In the genomic region with DNA sequence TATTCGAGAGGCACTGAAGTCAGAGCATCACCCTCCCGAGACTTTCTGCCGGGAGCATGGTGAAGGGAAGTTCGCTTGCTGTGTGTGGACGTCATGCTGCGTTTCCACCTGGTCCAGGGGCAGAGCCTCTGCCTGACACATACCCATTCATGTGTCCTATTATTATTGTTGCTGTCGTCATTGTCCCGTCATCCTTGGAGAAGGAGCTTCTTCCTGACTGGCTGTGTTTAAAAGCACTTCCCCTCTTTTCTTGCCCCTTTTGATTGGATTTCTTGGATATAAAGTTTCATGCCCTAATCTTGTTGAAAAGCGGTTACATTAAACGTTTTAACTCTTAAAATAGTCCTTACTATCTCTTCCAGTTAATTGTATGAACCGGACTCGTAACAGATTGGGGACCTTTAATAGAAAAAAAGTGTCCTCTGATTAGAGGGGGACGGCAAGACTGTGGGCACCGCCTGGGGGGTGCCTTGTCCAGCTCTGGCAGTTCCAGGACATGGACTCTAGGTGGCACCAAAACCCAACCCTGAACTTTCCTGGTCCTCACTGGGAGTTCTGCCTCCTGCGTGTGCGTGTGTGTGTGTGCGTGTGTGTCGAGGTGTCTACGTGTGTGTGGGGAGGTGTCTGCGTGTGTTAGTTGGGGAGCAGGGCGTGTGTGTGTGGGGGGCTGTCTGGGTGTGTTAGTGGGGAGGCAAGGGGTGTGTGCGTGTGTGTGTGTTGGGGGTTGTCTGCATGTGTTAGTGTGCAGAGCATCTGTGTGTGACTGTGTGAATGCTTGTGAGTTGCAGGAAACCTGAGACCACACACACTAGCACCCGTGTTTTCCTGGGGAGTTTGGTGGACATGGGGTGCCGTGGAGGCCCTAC, we compare ENCODE assay signal across 8 cellular contexts.
DNase-seq lines count a peak whose midpoint lies in the region; ATAC-seq and TF ChIP-seq lines count a peak whose summit lies in the region.

No MANE protein-coding gene starts in this region.

- RAD21 ChIA-PET in HCT116 (lab: Charles Lee; ENCODE audit: low non-redundant PET in 1 of 2, low total read pairs in 2 of 2, uncharacterized antibody in 2 of 2, unreplicated experiment in 2 of 2): interaction anchor here in 1 of 2 experiments (1.1 kb wide), 1 partner anchor 131 kb away, joined by 3 read pairs; no protein-coding TSS in a partner anchor

- CTCF ChIA-PET in BJ (lab: Yijun Ruan, JAX) (interaction anchor here (0.6 to 2.8 kb wide), 29 partner anchors 9 to 473 kb away, joined by 3 to 17 read pairs (median 4); partner anchors contain the start of gene CIBAR2), HCT116 (lab: Charles Lee) (interaction anchor here (0.6 to 3.4 kb wide), 13 partner anchors 8 to 574 kb away, joined by 3 to 17 read pairs (median 5); no protein-coding TSS in a partner anchor)

- 0 out of 2 replicates have a peak, but pooled peaks cover 2% of the 10 kb centered on the region for H3K36me3 ChIP-seq in BJ (ENCODE audit: control insufficient read depth, insufficient read depth, low read length)
- H3K36me3 ChIP-seq in HCT116 (ENCODE audit: control insufficient read depth in 1 of 2, insufficient read depth in 2 of 2, low read length in 2 of 2): no peaks in the 10 kb centered on the region
- H3K36me3 ChIP-seq in OCI-LY3 (replicated peaks; ENCODE audit: low read depth, low read length): no peaks in the 10 kb centered on the region
- H3K36me3 ChIP-seq in osteoblast (ENCODE audit: insufficient read depth, low read length): no peaks in the 10 kb centered on the region
- no peaks in the 10 kb centered on the region for H3K36me3 ChIP-seq in vagina

- H3K79me2 ChIP-seq in HCT116 (ENCODE audit: insufficient read depth, low read length): no peaks in the 10 kb centered on the region; the same call in 1 of the 2 replicates
- H3K79me2 ChIP-seq in OCI-LY3 (ENCODE audit: low read length): no peaks in the 10 kb centered on the region
- peaks cover 3% of the 10 kb centered on the region for H3K79me2 ChIP-seq in osteoblast (ENCODE audit: insufficient read depth, low read length)

- intact Hi-C loops in HCT116 (cut with micrococcal nuclease) (loop anchor here (5.0 kb wide), 1 partner anchor 128 kb away; no protein-coding TSS in a partner anchor), vagina (cut with DNase I) (no loop called here)

- peak overlapping the region; percentile 12 for H3K4me2 ChIP-seq in HCT116 (ENCODE audit: low read length)
- peak overlapping the region; percentile 48 for H3K4me2 ChIP-seq in OCI-LY3 (ENCODE audit: low read length)
- H3K4me2 ChIP-seq in osteoblast (ENCODE audit: insufficient read depth, low read length): peak overlapping the region; percentile 42

- no peak overlapping the region for H3K4me3 ChIP-seq in BJ (ENCODE audit: low read depth, low read length)
- no peak overlapping the region for H3K4me3 ChIP-seq in HCT116 (replicated peaks in 1 of 2; ENCODE audit: low read depth in 1 of 2, low read length in 2 of 2)
- H3K4me3 ChIP-seq in OCI-LY3 (ENCODE audit: low read length): no peak overlapping the region
- no peak overlapping the region for H3K4me3 ChIP-seq in fibroblast of pulmonary artery (replicated peaks; ENCODE audit: low read depth, low read length)
- H3K4me3 ChIP-seq in osteoblast (ENCODE audit: insufficient read depth, low read length): no peak overlapping the region
- no peak overlapping the region for H3K4me3 ChIP-seq in vagina

- TF ChIP-seq RAD21 in HCT116 (IDR thresholded peaks at IDR 0.05; ENCODE audit: low read depth): peak; percentile 83

- H3K9me3 Mint-ChIP-seq in activated T-cell treated with anti-CD3 and anti-CD28 coated beads, Interleukin-2, amount 50 U/mL, for 24 hours: no peaks in the 10 kb centered on the region

- DNase-seq in BJ (ENCODE audit: low read depth): no peak
- DNase-seq in HCT116 (ENCODE audit: low read depth, low spot score): peak; percentile 57
- peak; percentile 59 for DNase-seq in activated T-cell treated with anti-CD3 and anti-CD28 coated beads, Interleukin-2, amount 50 U/mL, for 24 hours
- DNase-seq in fibroblast of pulmonary artery (ENCODE audit: low read depth): peak; percentile 82
- peak; percentile 97 for DNase-seq in osteoblast (ENCODE audit: insufficient read length, low spot score, missing footprints)
- no peak for DNase-seq in vagina (ENCODE audit: extremely low spot score in 2 of 2)

- no peaks in the 10 kb centered on the region for H3K36me3 Mint-ChIP-seq in activated T-cell treated with anti-CD3 and anti-CD28 coated beads, Interleukin-2, amount 50 U/mL, for 24 hours (ENCODE audit: low read depth)

- H3K9ac ChIP-seq in HCT116 (ENCODE audit: low read length) (no peak overlapping the region), OCI-LY3 (ENCODE audit: low read length) (no peak overlapping the region)

- no peak for TF ChIP-seq POLR2A in HCT116 (IDR thresholded peaks at IDR 0.05; ENCODE audit: borderline replicate concordance, extremely low read depth, insufficient read depth, insufficient read length)
- TF ChIP-seq POLR2A in vagina (IDR thresholded peaks at IDR 0.05): no peak

- H3K9me3 ChIP-seq in HCT116 (ENCODE audit: control insufficient read depth in 1 of 2, insufficient read depth in 1 of 2, low read depth in 1 of 2, low read length in 2 of 2) (no peaks in the 10 kb centered on the region), OCI-LY3 (ENCODE audit: insufficient read depth, low read length) (no peaks in the 10 kb centered on the region), osteoblast (ENCODE audit: low read depth, low read length) (no peaks in the 10 kb centered on the region), vagina (no peaks in the 10 kb centered on the region)

- POLR2A ChIA-PET in BJ (lab: Charles Lee) (interaction anchor here (0.6 to 0.7 kb wide), 2 partner anchors 27 to 83 kb away, joined by 3 read pairs; no protein-coding TSS in a partner anchor), HCT116 (lab: Charles Lee) (interaction anchor here (1.1 kb wide), 1 partner anchor 131 kb away, joined by 3 read pairs; no protein-coding TSS in a partner anchor)

- H3K27me3 ChIP-seq in BJ (ENCODE audit: control insufficient read depth, insufficient read depth, low read length): no peaks in the 10 kb centered on the region
- no peaks in the 10 kb centered on the region for H3K27me3 ChIP-seq in HCT116 (ENCODE audit: insufficient read depth, low read length)
- 0 out of 2 replicates have a peak, but pooled peaks cover 2% of the 10 kb centered on the region for H3K27me3 ChIP-seq in OCI-LY3 (ENCODE audit: low read depth, low read length)
- H3K27me3 ChIP-seq in osteoblast (ENCODE audit: insufficient read depth, low read length): no peaks in the 10 kb centered on the region
- H3K27me3 ChIP-seq in vagina: no peaks in the 10 kb centered on the region

- peaks cover 11% of the 10 kb centered on the region for H3K27me3 Mint-ChIP-seq in activated T-cell treated with anti-CD3 and anti-CD28 coated beads, Interleukin-2, amount 50 U/mL, for 24 hours

- H2AFZ ChIP-seq in HCT116 (ENCODE audit: low read depth, low read length, poor library complexity, severe bottlenecking) (no peak overlapping the region), OCI-LY3 (ENCODE audit: low read depth, low read length) (peak overlapping the region; percentile 31; the same call in 1 of the 2 replicates), osteoblast (ENCODE audit: low read length) (no peak overlapping the region)

- TF ChIP-seq CTCF in BJ (IDR thresholded peaks at IDR 0.05; ENCODE audit: insufficient read depth, low read depth, low read length) (peak; percentile 94), HCT116 (IDR thresholded peaks at IDR 0.05 in 2 of 3, conservative IDR thresholded peaks at IDR 0.05 in 1 of 3; ENCODE audit: borderline replicate concordance in 1 of 3, insufficient read depth in 1 of 3, low read depth in 2 of 3, low read length in 2 of 3) (peak; percentile 84 to 99 (median 97); a peak in 5 of 6 replicates), OCI-LY3 (IDR thresholded peaks at IDR 0.05; ENCODE audit: low read depth, low read length) (peak; percentile 86), fibroblast of pulmonary artery (IDR thresholded peaks at IDR 0.05; ENCODE audit: low read length, missing control alignments) (peak; percentile 97), osteoblast (IDR thresholded peaks at IDR 0.05; ENCODE audit: extremely low read depth, low read depth, low read length) (peak; percentile 87), vagina (IDR thresholded peaks at IDR 0.05) (peak; percentile 55 to 75 (median 73))

- H3K4me3 Mint-ChIP-seq in activated T-cell treated with anti-CD3 and anti-CD28 coated beads, Interleukin-2, amount 50 U/mL, for 24 hours: no peak overlapping the region

- H4K20me1 ChIP-seq in HCT116 (ENCODE audit: insufficient read depth): no peaks in the 10 kb centered on the region; the same call in 1 of the 2 replicates
- H4K20me1 ChIP-seq in OCI-LY3 (ENCODE audit: insufficient read depth, low read length): no peaks in the 10 kb centered on the region
- H4K20me1 ChIP-seq in osteoblast (ENCODE audit: insufficient read depth, low read length): peaks cover 55% of the 10 kb centered on the region

- no peaks in the 10 kb centered on the region for H3K9me2 ChIP-seq in HCT116 (ENCODE audit: insufficient read depth)

- no TSS peak for BruUV-seq in HCT116 (replicated peaks; lab: Mats Ljungman, UMichigan)

- H3K27ac ChIP-seq in HCT116 (ENCODE audit: low read depth, low read length) (no peak overlapping the region), OCI-LY3 (ENCODE audit: low read length) (no peak overlapping the region), osteoblast (ENCODE audit: low read depth, low read length) (no peak overlapping the region), vagina (no peak overlapping the region)

- peaks cover 5% of the 10 kb centered on the region for H3K4me1 Mint-ChIP-seq in activated T-cell treated with anti-CD3 and anti-CD28 coated beads, Interleukin-2, amount 50 U/mL, for 24 hours (ENCODE audit: low read depth)

- peak; percentile 93 for ATAC-seq in HCT116
- no peak for ATAC-seq in HG02798 (IDR thresholded peaks at IDR 0.05; ENCODE audit: poor library complexity, unreplicated experiment)

- no peak overlapping the region for H3K27ac Mint-ChIP-seq in activated T-cell treated with anti-CD3 and anti-CD28 coated beads, Interleukin-2, amount 50 U/mL, for 24 hours

- peaks cover 5 to 20% of the 10 kb centered on the region in 2 experiments; a peak in 3 of 4 replicates for H3K4me1 ChIP-seq in HCT116 (ENCODE audit: control insufficient read depth in 1 of 2, insufficient read depth in 2 of 2, low read length in 2 of 2)
- no peaks in the 10 kb centered on the region for H3K4me1 ChIP-seq in OCI-LY3 (ENCODE audit: low read length)
- no peaks in the 10 kb centered on the region for H3K4me1 ChIP-seq in osteoblast (ENCODE audit: insufficient read depth, low read length)
- peaks cover 10% of the 10 kb centered on the region for H3K4me1 ChIP-seq in vagina

TF ChIP-seq in HCT116, 20 proteins besides CTCF, POLR2A, EP300 and RAD21:
- TF ChIP-seq YY1 (IDR thresholded peaks at IDR 0.05; ENCODE audit: extremely low read depth, insufficient replicate concordance, low read depth, low read length) (peak; percentile 53), CEBPB (IDR thresholded peaks at IDR 0.05; ENCODE audit: low read depth) (no peak), TCF7L2 (IDR thresholded peaks at IDR 0.05; ENCODE audit: borderline replicate concordance, extremely low read depth, insufficient read depth, insufficient read length) (peak; percentile 6)

Comparison
In these comparisons a context has a peak if more than half of its experiments do, and no peak if none do; other contexts are left out.
1. DNase-seq: peak in HCT116 (single experiment), activated T-cell treated with anti-CD3 and anti-CD28 coated beads, Interleukin-2, amount 50 U/mL, for 24 hours (single experiment), fibroblast of pulmonary artery (single experiment) and osteoblast (single experiment); none in BJ (single experiment) and vagina (0 of 2).
2. Peak in every context shown above with its lines, with median percentiles within 50 percentile points of each other: CTCF ChIP-seq and H3K4me2 ChIP-seq.